Comparison of ENCODE assay signal across 17 cellular contexts in genomic region chr2:177138823-177139222, GRCh38.
DNase-seq lines count a peak whose midpoint lies in the region; ATAC-seq and TF ChIP-seq lines count a peak whose summit lies in the region.
"Had no signal": no experiment of that assay in that cellular context is flagged by ENCODE, and none has a peak within 500 bp of the region (broad histone marks: within the 10 kb centered on the region; RNA-seq: fewer than 3 reads in every experiment).

No MANE protein-coding gene starts in this region.

- H4K20me1 ChIP-seq in Loucy (ENCODE audit: insufficient read depth, low read length, poor library complexity, severe bottlenecking): no peaks in the 10 kb centered on the region
- H4K20me1 ChIP-seq: BLaER1 had no signal

- DNase-seq in activated CD8-positive, alpha-beta T cell treated with anti-CD3 and anti-CD28 coated beads for 36 hours: no peak
- DNase-seq in activated CD8-positive, alpha-beta T cell treated with anti-CD3 and anti-CD28 coated beads, Interleukin-2, amount 10 ng/mL, durations not matched to agents 7 days and 5 days: no peak
- DNase-seq in cerebellar nuclear complex (lab: John Stamatoyannopoulos, UW): no peak
- DNase-seq in COLO829 (ENCODE audit: low spot score): no peak
- DNase-seq in cortex of kidney (lab: John Stamatoyannopoulos, UW): no peak
- DNase-seq: 8988T; Calu3; CD4-positive, alpha-beta memory T cell; DMS79 treated with DMSO at 0.1 percent for 48 hours; GF-D8; GM23248; HCEC 1CT had no signal

- H3K36me3 ChIP-seq in Loucy (ENCODE audit: insufficient read depth, low read length): no peaks in the 10 kb centered on the region
- H3K36me3 ChIP-seq: BLaER1 had no signal

- intact Hi-C loops in activated CD8-positive, alpha-beta T cell treated with anti-CD3 and anti-CD28 coated beads for 36 hours (cut with micrococcal nuclease): no loop called here

- H3K79me2 ChIP-seq in Loucy (ENCODE audit: insufficient read depth, low read length): no peaks in the 10 kb centered on the region

- H3K9me2 ChIP-seq in Loucy (replicated peaks; ENCODE audit: low read depth, low read length): no peaks in the 10 kb centered on the region

- H3K9me3 Mint-ChIP-seq in activated CD8-positive, alpha-beta T cell treated with anti-CD3 and anti-CD28 coated beads for 36 hours: no peaks in the 10 kb centered on the region
- no peaks in the 10 kb centered on the region for H3K9me3 Mint-ChIP-seq in activated CD8-positive, alpha-beta T cell treated with anti-CD3 and anti-CD28 coated beads, Interleukin-2, amount 10 ng/mL, durations not matched to agents 7 days and 5 days (ENCODE audit: insufficient read depth)
- H3K9me3 Mint-ChIP-seq in activated T-helper 17 cell treated with anti-CD3 and anti-CD28 coated beads, Interleukin-2, amount 50 U/mL, for 72 hours: no peaks in the 10 kb centered on the region
- no peaks in the 10 kb centered on the region for H3K9me3 Mint-ChIP-seq in stimulated activated naive CD8-positive, alpha-beta T cell treated with anti-CD3 and anti-CD28 coated beads, Interleukin-15, Interleukin-2, amounts not matched to agents 100 ng/mL and 50 ng/mL, for 24 hours
- H3K9me3 Mint-ChIP-seq: CD14-positive monocyte; CD4-positive, alpha-beta memory T cell had no signal

- no peak overlapping the region for H3K4me3 Mint-ChIP-seq in activated CD8-positive, alpha-beta T cell treated with anti-CD3 and anti-CD28 coated beads for 36 hours
- H3K4me3 Mint-ChIP-seq in activated CD8-positive, alpha-beta T cell treated with anti-CD3 and anti-CD28 coated beads, Interleukin-2, amount 10 ng/mL, durations not matched to agents 7 days and 5 days: no peak overlapping the region
- H3K4me3 Mint-ChIP-seq in activated T-helper 17 cell treated with anti-CD3 and anti-CD28 coated beads, Interleukin-2, amount 50 U/mL, for 72 hours: no peak overlapping the region
- no peak overlapping the region for H3K4me3 Mint-ChIP-seq in stimulated activated naive CD8-positive, alpha-beta T cell treated with anti-CD3 and anti-CD28 coated beads, Interleukin-15, Interleukin-2, amounts not matched to agents 100 ng/mL and 50 ng/mL, for 24 hours
- H3K4me3 Mint-ChIP-seq: CD14-positive monocyte; CD4-positive, alpha-beta memory T cell had no signal

- no peaks in the 10 kb centered on the region for H3K36me3 Mint-ChIP-seq in activated CD8-positive, alpha-beta T cell treated with anti-CD3 and anti-CD28 coated beads for 36 hours (ENCODE audit: low read depth)
- H3K36me3 Mint-ChIP-seq in activated CD8-positive, alpha-beta T cell treated with anti-CD3 and anti-CD28 coated beads, Interleukin-2, amount 10 ng/mL, durations not matched to agents 7 days and 5 days (ENCODE audit: low read depth): no peaks in the 10 kb centered on the region
- H3K36me3 Mint-ChIP-seq in activated T-helper 17 cell treated with anti-CD3 and anti-CD28 coated beads, Interleukin-2, amount 50 U/mL, for 72 hours (ENCODE audit: low read depth): no peaks in the 10 kb centered on the region
- H3K36me3 Mint-ChIP-seq in stimulated activated naive CD8-positive, alpha-beta T cell treated with anti-CD3 and anti-CD28 coated beads, Interleukin-15, Interleukin-2, amounts not matched to agents 100 ng/mL and 50 ng/mL, for 24 hours (ENCODE audit: low read depth): no peaks in the 10 kb centered on the region
- H3K36me3 Mint-ChIP-seq: CD14-positive monocyte; CD4-positive, alpha-beta memory T cell had no signal

- no peak overlapping the region for H3K4me3 ChIP-seq in Loucy (ENCODE audit: low read length, poor library complexity, severe bottlenecking)
- H3K4me3 ChIP-seq: BLaER1, GM23248 had no signal

- ATAC-seq in activated CD8-positive, alpha-beta T cell treated with anti-CD3 and anti-CD28 coated beads for 36 hours: peak; percentile 76
- ATAC-seq in activated CD8-positive, alpha-beta T cell treated with anti-CD3 and anti-CD28 coated beads, Interleukin-2, amount 10 ng/mL, durations not matched to agents 7 days and 5 days: no peak
- ATAC-seq in activated T-helper 17 cell treated with anti-CD3 and anti-CD28 coated beads, Interleukin-2, amount 50 U/mL, for 72 hours (replicated peaks): peak; percentile 58

- no peak overlapping the region for H3K27ac Mint-ChIP-seq in activated CD8-positive, alpha-beta T cell treated with anti-CD3 and anti-CD28 coated beads for 36 hours
- H3K27ac Mint-ChIP-seq in activated CD8-positive, alpha-beta T cell treated with anti-CD3 and anti-CD28 coated beads, Interleukin-2, amount 10 ng/mL, durations not matched to agents 7 days and 5 days: no peak overlapping the region
- H3K27ac Mint-ChIP-seq in activated T-helper 17 cell treated with anti-CD3 and anti-CD28 coated beads, Interleukin-2, amount 50 U/mL, for 72 hours: no peak overlapping the region
- H3K27ac Mint-ChIP-seq in stimulated activated naive CD8-positive, alpha-beta T cell treated with anti-CD3 and anti-CD28 coated beads, Interleukin-15, Interleukin-2, amounts not matched to agents 100 ng/mL and 50 ng/mL, for 24 hours: peak overlapping the region; percentile 12
- H3K27ac Mint-ChIP-seq: CD14-positive monocyte; CD4-positive, alpha-beta memory T cell had no signal

- H3F3A ChIP-seq in Loucy (ENCODE audit: low read depth): no peaks in the 10 kb centered on the region

- TF ChIP-seq CTCF in activated CD8-positive, alpha-beta T cell treated with anti-CD3 and anti-CD28 coated beads for 36 hours (IDR thresholded peaks at IDR 0.05): no peak
- no peak for TF ChIP-seq CTCF in Loucy (conservative IDR thresholded peaks at IDR 0.05; ENCODE audit: low read length)

- H3K27me3 ChIP-seq in Loucy (ENCODE audit: insufficient read depth, low read length, poor library complexity, severe bottlenecking): no peaks in the 10 kb centered on the region
- H3K27me3 ChIP-seq: BLaER1 had no signal

- no peak overlapping the region for H3K4me2 ChIP-seq in Loucy (ENCODE audit: low read depth, low read length, poor library complexity, severe bottlenecking)
- H3K4me2 ChIP-seq: BLaER1 had no signal

- POLR2A ChIA-PET in activated CD8-positive, alpha-beta T cell treated with anti-CD3 and anti-CD28 coated beads for 36 hours (lab: Charles Lee): no interaction called here
- POLR2A ChIA-PET in activated CD8-positive, alpha-beta T cell treated with anti-CD3 and anti-CD28 coated beads, Interleukin-2, amount 10 ng/mL, durations not matched to agents 7 days and 5 days (lab: Charles Lee): no interaction called here

- H3K9me3 ChIP-seq in Loucy (ENCODE audit: insufficient read depth, low read depth, low read length): no peaks in the 10 kb centered on the region
- H3K9me3 ChIP-seq: BLaER1 had no signal

- CTCF ChIA-PET in activated CD8-positive, alpha-beta T cell treated with anti-CD3 and anti-CD28 coated beads for 36 hours (lab: Charles Lee): interaction anchor here (0.7 to 4.7 kb wide), 5 partner anchors 9 to 334 kb away, joined by 3 to 38 read pairs (median 3); no protein-coding TSS in a partner anchor
- CTCF ChIA-PET in activated CD8-positive, alpha-beta T cell treated with anti-CD3 and anti-CD28 coated beads, Interleukin-2, amount 10 ng/mL, durations not matched to agents 7 days and 5 days (lab: Charles Lee): interaction anchor here (1.1 to 6.2 kb wide), 2 partner anchors 10 to 26 kb away, joined by 3 to 40 read pairs; no protein-coding TSS in a partner anchor

- no peaks in the 10 kb centered on the region for H3K4me1 ChIP-seq in Loucy (ENCODE audit: insufficient read depth, low read length, poor library complexity, severe bottlenecking)
- H3K4me1 ChIP-seq: BLaER1 had no signal

- H3K27me3 Mint-ChIP-seq in activated CD8-positive, alpha-beta T cell treated with anti-CD3 and anti-CD28 coated beads for 36 hours: peaks cover 8% of the 10 kb centered on the region
- H3K27me3 Mint-ChIP-seq in activated CD8-positive, alpha-beta T cell treated with anti-CD3 and anti-CD28 coated beads, Interleukin-2, amount 10 ng/mL, durations not matched to agents 7 days and 5 days (ENCODE audit: low read depth): peaks cover 10% of the 10 kb centered on the region
- peaks cover 15% of the 10 kb centered on the region for H3K27me3 Mint-ChIP-seq in activated T-helper 17 cell treated with anti-CD3 and anti-CD28 coated beads, Interleukin-2, amount 50 U/mL, for 72 hours
- H3K27me3 Mint-ChIP-seq in stimulated activated naive CD8-positive, alpha-beta T cell treated with anti-CD3 and anti-CD28 coated beads, Interleukin-15, Interleukin-2, amounts not matched to agents 100 ng/mL and 50 ng/mL, for 24 hours: peaks cover 25% of the 10 kb centered on the region

- no peak overlapping the region for H3K9ac ChIP-seq in Loucy (ENCODE audit: low read depth, low read length, poor library complexity, severe bottlenecking)
- H3K9ac ChIP-seq: BLaER1, GM23248 had no signal

- H2AFZ ChIP-seq in Loucy (ENCODE audit: low read length): peak overlapping the region; percentile 28; the same call in 1 of the 2 replicates
- H2AFZ ChIP-seq: GM23248 had no signal

- H3K4me1 Mint-ChIP-seq in activated CD8-positive, alpha-beta T cell treated with anti-CD3 and anti-CD28 coated beads for 36 hours (ENCODE audit: low read depth): peaks cover 12% of the 10 kb centered on the region
- peaks cover 2% of the 10 kb centered on the region for H3K4me1 Mint-ChIP-seq in activated CD8-positive, alpha-beta T cell treated with anti-CD3 and anti-CD28 coated beads, Interleukin-2, amount 10 ng/mL, durations not matched to agents 7 days and 5 days (ENCODE audit: low read depth)
- H3K4me1 Mint-ChIP-seq in activated T-helper 17 cell treated with anti-CD3 and anti-CD28 coated beads, Interleukin-2, amount 50 U/mL, for 72 hours: peaks cover 4% of the 10 kb centered on the region
- H3K4me1 Mint-ChIP-seq in stimulated activated naive CD8-positive, alpha-beta T cell treated with anti-CD3 and anti-CD28 coated beads, Interleukin-15, Interleukin-2, amounts not matched to agents 100 ng/mL and 50 ng/mL, for 24 hours (ENCODE audit: low read depth): peaks cover 11% of the 10 kb centered on the region
- H3K4me1 Mint-ChIP-seq: CD14-positive monocyte; CD4-positive, alpha-beta memory T cell had no signal
